ENCODE assay signal across 18 cellular contexts in genomic region chr5:118687671-118688621, GRCh38.
A peak's percentile ranks its signal among the peaks of the same experiment; 100 is the strongest.
DNase-seq lines count a peak whose midpoint lies in the region; ATAC-seq and TF ChIP-seq lines count a peak whose summit lies in the region.
"Had no signal": no experiment of that assay in that cellular context is flagged by ENCODE, and none has a peak within 500 bp of the region (broad histone marks: within the 10 kb centered on the region; RNA-seq: fewer than 3 reads in every experiment).

No MANE protein-coding gene starts in this region.

- ATAC-seq in GM18909 (IDR thresholded peaks at IDR 0.05; ENCODE audit: poor library complexity, unreplicated experiment) (peak; percentile 66), HG02623 (IDR thresholded peaks at IDR 0.05; ENCODE audit: unreplicated experiment) (peak; percentile 40), HG03460 (IDR thresholded peaks at IDR 0.05; ENCODE audit: unreplicated experiment) (peak; percentile 47)
- ATAC-seq: activated CD4-positive, alpha-beta T cell treated with anti-CD3 and anti-CD28 coated beads for 36 hours; stimulated activated naive CD8-positive, alpha-beta T cell treated with anti-CD3 and anti-CD28 coated beads, Interleukin-15, Interleukin-2, amounts not matched to agents 100 U/mL and 50 U/mL, for 24 hours had no signal

- H3K27ac Mint-ChIP-seq in nephron progenitor cell (peak overlapping the region; percentile 60), CD14-positive monocyte (peak overlapping the region in 1 of 7 donors; percentile 24)
- H3K27ac Mint-ChIP-seq: activated CD4-positive, alpha-beta T cell treated with anti-CD3 and anti-CD28 coated beads for 36 hours; immature natural killer cell; T-helper 1 cell treated with Interleukin-12 subunit alpha and Interleukin-12 subunit beta and Interleukin-4 antibody, amounts not matched to agents 30 μg/mL and 1 μg/mL, for 36 hours had no signal

- H3K36me3 Mint-ChIP-seq in nephron progenitor cell (ENCODE audit: low read depth) = no peaks in the 10 kb centered on the region
- H3K36me3 Mint-ChIP-seq in CD14-positive monocyte = no peaks in the 10 kb centered on the region
- H3K36me3 Mint-ChIP-seq: immature natural killer cell had no signal

- H3K27me3 Mint-ChIP-seq in nephron progenitor cell (ENCODE audit: low read depth, poor library complexity) = no peaks in the 10 kb centered on the region
- H3K27me3 Mint-ChIP-seq in CD14-positive monocyte (ENCODE audit: low read depth in 3 of 3) = no peaks in the 10 kb centered on the region
- H3K27me3 Mint-ChIP-seq: activated CD4-positive, alpha-beta T cell treated with anti-CD3 and anti-CD28 coated beads for 36 hours had no signal

- TF ChIP-seq CTCF in nephron progenitor cell (IDR thresholded peaks at IDR 0.05) = no peak
- no peak for TF ChIP-seq CTCF in CD14-positive monocyte (IDR thresholded peaks at IDR 0.05)

- H3K9me3 Mint-ChIP-seq in nephron progenitor cell (no peaks in the 10 kb centered on the region), CD14-positive monocyte (peaks cover 0 to 3% (median under 1%) of the 10 kb centered on the region in 7 donors)
- H3K9me3 Mint-ChIP-seq: T-helper 1 cell treated with Interleukin-12 subunit alpha and Interleukin-12 subunit beta and Interleukin-4 antibody, amounts not matched to agents 30 μg/mL and 1 μg/mL, for 36 hours had no signal

- DNase-seq in nephron progenitor cell (no peak), CD14-positive monocyte (ENCODE audit: low spot score) (no peak), cerebellum (ENCODE audit: low spot score) (no peak), head of caudate nucleus (no peak)
- DNase-seq in activated effector memory CD4-positive, alpha-beta T cell treated with anti-CD3 and anti-CD28 coated beads, Interleukin-2, amount 50 U/mL, for 16 hours = no peak
- DNase-seq: activated CD4-positive, alpha-beta T cell treated with anti-CD3 and anti-CD28 coated beads for 36 hours; activated T-cell treated with anti-CD3 and anti-CD28 coated beads, Interleukin-2, amount 50 U/mL, for 1 hour; AML-193; immature natural killer cell; IMR-90; NCI-H526; Peyer's patch; retina; stimulated activated naive CD8-positive, alpha-beta T cell treated with anti-CD3 and anti-CD28 coated beads, Interleukin-15, Interleukin-2, amounts not matched to agents 100 U/mL and 50 U/mL, for 24 hours had no signal

- intact Hi-C loops in CD14-positive monocyte (cut with micrococcal nuclease) = no loop called here
- intact Hi-C loops in head of caudate nucleus (cut with DNase I) = no loop called here

- H3K4me1 Mint-ChIP-seq in nephron progenitor cell (peaks cover 31% of the 10 kb centered on the region), CD14-positive monocyte (no peaks in the 10 kb centered on the region)
- H3K4me1 Mint-ChIP-seq: activated CD4-positive, alpha-beta T cell treated with anti-CD3 and anti-CD28 coated beads for 36 hours; immature natural killer cell had no signal

- no peak overlapping the region for H3K4me3 Mint-ChIP-seq in nephron progenitor cell
- H3K4me3 Mint-ChIP-seq in CD14-positive monocyte = no peak overlapping the region
- H3K4me3 Mint-ChIP-seq: activated CD4-positive, alpha-beta T cell treated with anti-CD3 and anti-CD28 coated beads for 36 hours; immature natural killer cell; T-helper 1 cell treated with Interleukin-12 subunit alpha and Interleukin-12 subunit beta and Interleukin-4 antibody, amounts not matched to agents 30 μg/mL and 1 μg/mL, for 36 hours had no signal
